Comparison of ENCODE assay signal across 19 cellular contexts in genomic region chr5:66929995-66930394, GRCh38.
"Had no signal": no experiment of that assay in that cellular context is flagged by ENCODE, and none has a peak within 500 bp of the region (broad histone marks: within the 10 kb centered on the region; RNA-seq: fewer than 3 reads in every experiment).

No MANE protein-coding gene starts in this region.

- H3K4me1 Mint-ChIP-seq: endodermal cell, natural killer cell, neural crest cell had no signal

- H3K4me1 ChIP-seq: right atrium auricular region, sigmoid colon had no signal

- H3K36me3 Mint-ChIP-seq: natural killer cell had no signal

- H3K36me3 ChIP-seq: ovary, right atrium auricular region, sigmoid colon had no signal

- H3K9me3 Mint-ChIP-seq: endodermal cell, natural killer cell had no signal

- H3K27me3 ChIP-seq: foreskin keratinocyte, ovary, right atrium auricular region, sigmoid colon had no signal

- H3K4me3 Mint-ChIP-seq: endodermal cell, natural killer cell, neural crest cell had no signal

- H3K9me3 ChIP-seq: mucosa of descending colon, ovary, right atrium auricular region, sigmoid colon had no signal

- H3K27ac Mint-ChIP-seq: endodermal cell, natural killer cell had no signal

- H3K4me3 ChIP-seq: coronary artery, mucosa of descending colon, ovary, right atrium auricular region, sigmoid colon, skin epidermis had no signal

- H3K27ac ChIP-seq: coronary artery, foreskin keratinocyte, ovary, right atrium auricular region, sigmoid colon, skin epidermis had no signal

- DNase-seq: effector CD4-positive, alpha-beta T cell; endodermal cell; erythroblast; foreskin keratinocyte; head of caudate nucleus; hippocampal formation; kidney glomerular epithelial cell; mucosa of descending colon; natural killer cell; ovary; sigmoid colon; stimulated activated CD4-positive, alpha-beta T cell treated with anti-CD3 and anti-CD28 coated beads, Interleukin-2, amount 100 ng/mL, for 24 hours; stimulated activated CD4-positive, alpha-beta T cell treated with anti-CD3 and anti-CD28 coated beads, Interleukin-4, amount 100 ng/mL, for 4 hours; stimulated activated naive CD4-positive, alpha-beta T cell treated with Interleukin-2 at 50 U/mL for 16 hours; trophoblast cell had no signal

- ATAC-seq: foreskin keratinocyte, mucosa of descending colon, natural killer cell had no signal
